In the genomic region with DNA sequence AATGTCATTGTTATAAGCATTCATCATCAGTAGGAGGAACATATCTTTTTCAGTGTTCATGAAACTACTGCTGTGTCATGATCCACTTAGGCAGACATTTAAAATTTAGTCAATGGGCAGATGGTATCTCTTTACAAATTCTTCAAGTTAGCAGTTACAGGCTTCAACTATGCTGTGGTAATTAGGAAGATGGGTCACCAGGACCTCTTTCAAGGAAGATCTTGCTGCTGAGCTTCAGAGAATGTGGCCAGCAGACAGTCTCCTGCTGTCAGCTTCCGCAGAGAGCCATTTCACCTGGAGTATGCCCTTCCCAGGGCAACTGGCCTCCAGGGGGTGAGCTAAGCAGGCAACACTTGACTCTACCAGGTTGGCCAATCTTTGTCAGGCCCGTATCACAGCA, we compare ENCODE assay signal across 10 cellular contexts. TPM values are rescaled to one million over a fixed set of nuclear protein-coding genes. Genes with fewer than 3 reads are reported as not detected.
DNase-seq lines count a peak whose midpoint lies in the region; TF ChIP-seq lines count a peak whose summit lies in the region.
"Had no signal": no experiment of that assay in that cellular context is flagged by ENCODE, and none has a peak within 500 bp of the region (broad histone marks: within the 10 kb centered on the region; RNA-seq: fewer than 3 reads in every experiment).

No MANE protein-coding gene starts in this region.

- peak overlapping the region in 36 of 59 donors; percentile 1 to 76 (median 46) for H3K27ac ChIP-seq in dorsolateral prefrontal cortex
- H3K27ac ChIP-seq in neuronal stem cell (replicated peaks; ENCODE audit: low read length) = no peak overlapping the region
- no peak overlapping the region for H3K27ac ChIP-seq in caudate nucleus (ENCODE audit: low read depth, low read length)
- H3K27ac ChIP-seq: BLaER1 treated with 17β-estradiol and CSF1 and Interleukin-3, amounts not matched to agents 10 nM and 100 nM had no signal

- H3K9ac ChIP-seq in neuronal stem cell (ENCODE audit: low read depth, low read length, poor library complexity) = no peak overlapping the region
- H3K9ac ChIP-seq: BLaER1 treated with 17β-estradiol and CSF1 and Interleukin-3, amounts not matched to agents 10 nM and 100 nM had no signal

- WGBS in neuronal stem cell (ENCODE audit: extremely low coverage in 2 of 2, insufficient read length in 2 of 2, insufficient replicate concordance in 1 of 2), 2 donors = no CpG with 5 or more reads among the region's 2 CpGs

- H2AFZ ChIP-seq in neuronal stem cell (ENCODE audit: low read length) = no peak overlapping the region

- H3K27me3 ChIP-seq in dorsolateral prefrontal cortex (no peaks in the 10 kb centered on the region), neuronal stem cell (ENCODE audit: control insufficient read depth in 3 of 3, insufficient read depth in 3 of 3, low read depth in 1 of 3, low read length in 3 of 3) (no peaks in the 10 kb centered on the region)
- H3K27me3 ChIP-seq: BLaER1 treated with 17β-estradiol and CSF1 and Interleukin-3, amounts not matched to agents 10 nM and 100 nM; MG63 had no signal

- H3K4me1 ChIP-seq in neuronal stem cell (ENCODE audit: control insufficient read depth in 2 of 2, insufficient read depth in 1 of 2, low read depth in 1 of 2, low read length in 2 of 2) = no peaks in the 10 kb centered on the region
- H3K4me1 ChIP-seq: BLaER1 treated with 17β-estradiol and CSF1 and Interleukin-3, amounts not matched to agents 10 nM and 100 nM had no signal

- no peak overlapping the region for H2BK5ac ChIP-seq in neuronal stem cell (ENCODE audit: low read length)

- H3K27ac Mint-ChIP-seq in nephron progenitor cell = peak overlapping the region; percentile 3

- H3K79me1 ChIP-seq in neuronal stem cell (ENCODE audit: low read depth, low read length) = no peaks in the 10 kb centered on the region

- no peak overlapping the region for H2AK5ac ChIP-seq in neuronal stem cell (ENCODE audit: low read depth, low read length)

- H3K18ac ChIP-seq in neuronal stem cell (ENCODE audit: low read length) = no peak overlapping the region

- H2BK15ac ChIP-seq in neuronal stem cell (ENCODE audit: low read length) = no peak overlapping the region

- no peak overlapping the region for H3K4ac ChIP-seq in neuronal stem cell (ENCODE audit: low read length)

- no peak overlapping the region for H4K8ac ChIP-seq in neuronal stem cell (ENCODE audit: low read depth, low read length)

- no peaks in the 10 kb centered on the region for H3K4me1 Mint-ChIP-seq in nephron progenitor cell

- no peak overlapping the region for H3K23ac ChIP-seq in neuronal stem cell (ENCODE audit: low read depth, low read length, poor library complexity)

- H4K91ac ChIP-seq in neuronal stem cell (ENCODE audit: low read depth, low read length, poor library complexity) = no peak overlapping the region

- TF ChIP-seq POLR2A in NB4 (IDR thresholded peaks at IDR 0.05; ENCODE audit: extremely low read depth, insufficient read length) = no peak

- H3K4me2 ChIP-seq in neuronal stem cell (ENCODE audit: insufficient read depth, low read length, poor library complexity, severe bottlenecking) = no peak overlapping the region
- H3K4me2 ChIP-seq: BLaER1 treated with 17β-estradiol and CSF1 and Interleukin-3, amounts not matched to agents 10 nM and 100 nM had no signal

- peaks cover 1 to 16% of the 10 kb centered on the region in 2 donors for H3K36me3 ChIP-seq in neuronal stem cell (replicated peaks in 1 of 2; ENCODE audit: control insufficient read depth in 2 of 2, insufficient read depth in 2 of 2, low read length in 2 of 2)
- H3K36me3 ChIP-seq: MG63 had no signal

- DNase-seq in EH (ENCODE audit: low read depth) (peak; percentile 78), NB4 (ENCODE audit: low read depth) (peak; percentile 20), dorsolateral prefrontal cortex (no peak), nephron progenitor cell (no peak), neuronal stem cell (ENCODE audit: low spot score) (no peak), caudate nucleus (lab: John Stamatoyannopoulos, UW) (no peak), GF-D8 (lab: John Stamatoyannopoulos, UW) (no peak)
- DNase-seq: activated naive CD4-positive, alpha-beta T cell; MG63 had no signal

- H3K36me3 Mint-ChIP-seq in nephron progenitor cell (ENCODE audit: low read depth) = peaks cover 28% of the 10 kb centered on the region

- H3K9me3 ChIP-seq in neuronal stem cell (replicated peaks in 1 of 2; ENCODE audit: control insufficient read depth in 2 of 2, insufficient read depth in 1 of 2, low read depth in 1 of 2, low read length in 2 of 2) = no peaks in the 10 kb centered on the region
- H3K9me3 ChIP-seq: BLaER1 treated with 17β-estradiol and CSF1 and Interleukin-3, amounts not matched to agents 10 nM and 100 nM; MG63 had no signal

- no peak overlapping the region for H3K4me3 Mint-ChIP-seq in nephron progenitor cell

- no peak overlapping the region for H3K14ac ChIP-seq in neuronal stem cell (ENCODE audit: low read length)

- no peak overlapping the region for H2BK120ac ChIP-seq in neuronal stem cell (ENCODE audit: low read depth, low read length)

- H3K27me3 Mint-ChIP-seq in nephron progenitor cell (ENCODE audit: low read depth, poor library complexity) = no peaks in the 10 kb centered on the region

- intact Hi-C loops in dorsolateral prefrontal cortex (cut with DNase I) = no loop called here

- no peaks in the 10 kb centered on the region for H3K9me3 Mint-ChIP-seq in nephron progenitor cell

- H3K4me3 ChIP-seq in NB4 (ENCODE audit: low read depth, low read length) (no peak overlapping the region), dorsolateral prefrontal cortex (no peak overlapping the region), neuronal stem cell (ENCODE audit: low read length in 2 of 2) (no peak overlapping the region)
- H3K4me3 ChIP-seq: BLaER1 treated with 17β-estradiol and CSF1 and Interleukin-3, amounts not matched to agents 10 nM and 100 nM; MG63 had no signal

- H2BK12ac ChIP-seq in neuronal stem cell (ENCODE audit: low read length) = no peak overlapping the region

- TF ChIP-seq CTCF in NB4 (IDR thresholded peaks at IDR 0.05; ENCODE audit: low read depth, low read length) = no peak
- TF ChIP-seq CTCF in dorsolateral prefrontal cortex (IDR thresholded peaks at IDR 0.05 in 54 of 56, conservative IDR thresholded peaks at IDR 0.05 in 2 of 56; ENCODE audit: low read depth in 1 of 56, partially characterized antibody in 56 of 56) = no peak
- TF ChIP-seq CTCF in nephron progenitor cell (IDR thresholded peaks at IDR 0.05) = no peak

RNA-seq across cellular contexts. Expression of gene IFT57, which starts 19.4 kb away (rescaled TPM):
- total RNA-seq in dorsolateral prefrontal cortex = 10 to 100 TPM; 22.4 to 63.6 (median 43.7) TPM
- polyA plus RNA-seq in neuronal stem cell (2013, experiment 1 of 2) = 49.5 TPM
- polyA plus RNA-seq in neuronal stem cell (2013, experiment 2 of 2) = 52.3 TPM

Comparison
In these comparisons a context has a peak if more than half of its experiments do, and no peak if none do; other contexts are left out.
1. DNase-seq: peak in EH (single experiment) and NB4 (single experiment); none in dorsolateral prefrontal cortex (0 of 10), nephron progenitor cell (single experiment), neuronal stem cell (single experiment), caudate nucleus (0 of 61) and GF-D8 (single experiment).
2. H3K27ac ChIP-seq: peak in dorsolateral prefrontal cortex (36 of 59); none in neuronal stem cell (single experiment) and caudate nucleus (single experiment).